In the genomic region with DNA sequence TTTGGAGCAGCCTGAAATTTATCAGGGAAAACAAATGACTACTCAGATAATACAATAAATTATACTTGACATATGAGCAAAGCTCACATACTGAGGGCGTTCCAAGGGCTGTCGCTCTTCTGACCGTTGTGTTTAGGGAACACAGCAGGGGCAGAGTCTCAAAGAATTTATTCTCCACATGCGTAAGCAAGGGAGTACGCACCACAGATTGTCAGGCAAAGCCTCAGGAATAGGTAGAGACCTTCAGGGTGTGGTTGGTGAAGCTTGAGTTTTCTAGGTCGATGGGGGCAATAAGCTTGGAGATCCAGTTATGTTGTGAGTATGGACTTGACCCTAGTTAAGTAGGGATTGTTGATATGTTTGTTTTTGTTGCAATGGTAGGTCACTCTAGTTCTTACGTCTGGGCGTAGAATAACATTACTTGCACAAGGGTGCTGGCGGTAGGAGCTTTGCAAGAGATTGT, we compare ENCODE assay signal across 8 cellular contexts. TPM values are rescaled to one million over a fixed set of nuclear protein-coding genes. Genes with fewer than 3 reads are reported as not detected.
DNase-seq lines count a peak whose midpoint lies in the region; ATAC-seq and TF ChIP-seq lines count a peak whose summit lies in the region.

No MANE protein-coding gene starts in this region.

- no peak for TF ChIP-seq EP300 in esophagus muscularis mucosa (IDR thresholded peaks at IDR 0.05)

- 26% methylated on average over 9 of the region's 9 CpGs for WGBS in esophagus muscularis mucosa

- no peak for DNase-seq in activated T-cell treated with anti-CD3 and anti-CD28 coated beads, Interleukin-2, amount 50 U/mL, for 4 hours
- DNase-seq in activated T-cell treated with anti-CD3 and anti-CD28 coated beads, Interleukin-2, amount 50 U/mL, for 1 hour = no peak
- DNase-seq in esophagus muscularis mucosa (ENCODE audit: extremely low spot score) (no peak), neural crest cell (ENCODE audit: low read depth, low spot score) (no peak), NCI-H2107 (lab: John Stamatoyannopoulos, UW) (no peak)
- no peak for DNase-seq in activated CD4-positive, CD25-positive, alpha-beta regulatory T cell treated with anti-CD3 and anti-CD28 coated beads, Interleukin-2, amount 50 U/mL, for 72 hours

- H3K4me3 ChIP-seq in esophagus muscularis mucosa = peak overlapping the region; percentile 68 to 90 (median 90)

- no peaks in the 10 kb centered on the region for H3K36me3 Mint-ChIP-seq in activated T-cell treated with anti-CD3 and anti-CD28 coated beads, Interleukin-2, amount 50 U/mL, for 4 hours (ENCODE audit: insufficient read depth)
- peaks cover 11% of the 10 kb centered on the region for H3K36me3 Mint-ChIP-seq in neural crest cell (ENCODE audit: low read depth)

- no peaks in the 10 kb centered on the region for H3K9me3 Mint-ChIP-seq in activated T-cell treated with anti-CD3 and anti-CD28 coated beads, Interleukin-2, amount 50 U/mL, for 4 hours
- H3K9me3 Mint-ChIP-seq in neural crest cell = no peaks in the 10 kb centered on the region

- intact Hi-C loops in esophagus muscularis mucosa (cut with DNase I) = no loop called here

- peak overlapping the region; percentile 90 to 98 (median 98) for H3K27ac ChIP-seq in esophagus muscularis mucosa (replicated peaks in 1 of 4)

- peaks cover 42% of the 10 kb centered on the region for H3K4me1 Mint-ChIP-seq in activated T-cell treated with anti-CD3 and anti-CD28 coated beads, Interleukin-2, amount 50 U/mL, for 4 hours (ENCODE audit: low read depth)
- peaks cover 27% of the 10 kb centered on the region for H3K4me1 Mint-ChIP-seq in neural crest cell

- peaks cover 0 to 2% (median 0%) of the 10 kb centered on the region in 4 donors for H3K36me3 ChIP-seq in esophagus muscularis mucosa

- ATAC-seq in activated T-cell treated with anti-CD3 and anti-CD28 coated beads, Interleukin-2, amount 50 U/mL, for 4 hours = no peak
- ATAC-seq in SK-N-SH treated with all-trans-retinoic acid at 6 μM for 48 hours (peak; percentile 9), GM21515 (IDR thresholded peaks at IDR 0.05; ENCODE audit: unreplicated experiment) (no peak)

- no peak for TF ChIP-seq POLR2A in esophagus muscularis mucosa (IDR thresholded peaks at IDR 0.05; ENCODE audit: low read depth)

- no peaks in the 10 kb centered on the region for H3K27me3 Mint-ChIP-seq in activated T-cell treated with anti-CD3 and anti-CD28 coated beads, Interleukin-2, amount 50 U/mL, for 4 hours (ENCODE audit: low read depth)
- no peaks in the 10 kb centered on the region for H3K27me3 Mint-ChIP-seq in neural crest cell (ENCODE audit: low read depth)

- no peaks in the 10 kb centered on the region for H3K9me3 ChIP-seq in esophagus muscularis mucosa

- TF ChIP-seq CTCF in esophagus muscularis mucosa (IDR thresholded peaks at IDR 0.05) = no peak
- TF ChIP-seq CTCF in neural crest cell (conservative IDR thresholded peaks at IDR 0.05) = no peak

- H3K27me3 ChIP-seq in esophagus muscularis mucosa = no peaks in the 10 kb centered on the region

- H3K27ac Mint-ChIP-seq in neural crest cell (ENCODE audit: unreplicated experiment) = no peak overlapping the region

- peak overlapping the region; percentile 95 for H3K4me3 Mint-ChIP-seq in activated T-cell treated with anti-CD3 and anti-CD28 coated beads, Interleukin-2, amount 50 U/mL, for 4 hours
- peak overlapping the region; percentile 95 for H3K4me3 Mint-ChIP-seq in neural crest cell

- H3K4me1 ChIP-seq in esophagus muscularis mucosa = peaks cover 30 to 50% (median 44%) of the 10 kb centered on the region in 4 donors

TF ChIP-seq in SK-N-SH treated with all-trans-retinoic acid at 6 μM for 48 hours, 23 proteins besides CTCF, POLR2A, EP300 and RAD21:
- TF ChIP-seq, protein P1, sequence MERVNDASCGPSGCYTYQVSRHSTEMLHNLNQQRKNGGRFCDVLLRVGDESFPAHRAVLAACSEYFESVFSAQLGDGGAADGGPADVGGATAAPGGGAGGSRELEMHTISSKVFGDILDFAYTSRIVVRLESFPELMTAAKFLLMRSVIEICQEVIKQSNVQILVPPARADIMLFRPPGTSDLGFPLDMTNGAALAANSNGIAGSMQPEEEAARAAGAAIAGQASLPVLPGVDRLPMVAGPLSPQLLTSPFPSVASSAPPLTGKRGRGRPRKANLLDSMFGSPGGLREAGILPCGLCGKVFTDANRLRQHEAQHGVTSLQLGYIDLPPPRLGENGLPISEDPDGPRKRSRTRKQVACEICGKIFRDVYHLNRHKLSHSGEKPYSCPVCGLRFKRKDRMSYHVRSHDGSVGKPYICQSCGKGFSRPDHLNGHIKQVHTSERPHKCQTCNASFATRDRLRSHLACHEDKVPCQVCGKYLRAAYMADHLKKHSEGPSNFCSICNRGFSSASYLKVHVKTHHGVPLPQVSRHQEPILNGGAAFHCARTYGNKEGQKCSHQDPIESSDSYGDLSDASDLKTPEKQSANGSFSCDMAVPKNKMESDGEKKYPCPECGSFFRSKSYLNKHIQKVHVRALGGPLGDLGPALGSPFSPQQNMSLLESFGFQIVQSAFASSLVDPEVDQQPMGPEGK (CRISPR knock-in tag; IDR thresholded peaks at IDR 0.05; ENCODE audit: borderline replicate concordance) = no peak
- TF ChIP-seq OSR1 (CRISPR knock-in tag; IDR thresholded peaks at IDR 0.05) (no peak), ZNF565 (CRISPR knock-in tag; conservative IDR thresholded peaks at IDR 0.05; ENCODE audit: low read depth) (no peak), TOX (CRISPR knock-in tag; IDR thresholded peaks at IDR 0.05; ENCODE audit: borderline replicate concordance) (no peak), RARB (CRISPR knock-in tag; IDR thresholded peaks at IDR 0.05) (no peak)
- TF ChIP-seq, protein P2, sequence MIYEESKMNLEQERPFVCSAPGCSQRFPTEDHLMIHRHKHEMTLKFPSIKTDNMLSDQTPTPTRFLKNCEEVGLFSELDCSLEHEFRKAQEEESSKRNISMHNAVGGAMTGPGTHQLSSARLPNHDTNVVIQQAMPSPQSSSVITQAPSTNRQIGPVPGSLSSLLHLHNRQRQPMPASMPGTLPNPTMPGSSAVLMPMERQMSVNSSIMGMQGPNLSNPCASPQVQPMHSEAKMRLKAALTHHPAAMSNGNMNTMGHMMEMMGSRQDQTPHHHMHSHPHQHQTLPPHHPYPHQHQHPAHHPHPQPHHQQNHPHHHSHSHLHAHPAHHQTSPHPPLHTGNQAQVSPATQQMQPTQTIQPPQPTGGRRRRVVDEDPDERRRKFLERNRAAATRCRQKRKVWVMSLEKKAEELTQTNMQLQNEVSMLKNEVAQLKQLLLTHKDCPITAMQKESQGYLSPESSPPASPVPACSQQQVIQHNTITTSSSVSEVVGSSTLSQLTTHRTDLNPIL (CRISPR knock-in tag; IDR thresholded peaks at IDR 0.05; ENCODE audit: low read depth) = no peak
TF ChIP-seq in SK-N-SH treated with all-trans-retinoic acid at 6 μM for 48 hours: peak in this region for 0.

RNA-seq across cellular contexts. Expression of a gene that starts 0.8 kb away (rescaled TPM):
- total RNA-seq in activated T-cell treated with anti-CD3 and anti-CD28 coated beads, Interleukin-2, amount 50 U/mL, for 4 hours = 10 to 100 TPM; 42.1 to 52.8 (median 47.6) TPM
- total RNA-seq in esophagus muscularis mucosa (100 to 1,000 TPM in 3 of 4 donors, 10 to 100 TPM in 1; 89.6 to 191 (median 139) TPM), neural crest cell (44.6 and 45.6 TPM in 2 replicates)
